Comparison of ENCODE assay signal across 1 cellular context in the genomic region with DNA sequence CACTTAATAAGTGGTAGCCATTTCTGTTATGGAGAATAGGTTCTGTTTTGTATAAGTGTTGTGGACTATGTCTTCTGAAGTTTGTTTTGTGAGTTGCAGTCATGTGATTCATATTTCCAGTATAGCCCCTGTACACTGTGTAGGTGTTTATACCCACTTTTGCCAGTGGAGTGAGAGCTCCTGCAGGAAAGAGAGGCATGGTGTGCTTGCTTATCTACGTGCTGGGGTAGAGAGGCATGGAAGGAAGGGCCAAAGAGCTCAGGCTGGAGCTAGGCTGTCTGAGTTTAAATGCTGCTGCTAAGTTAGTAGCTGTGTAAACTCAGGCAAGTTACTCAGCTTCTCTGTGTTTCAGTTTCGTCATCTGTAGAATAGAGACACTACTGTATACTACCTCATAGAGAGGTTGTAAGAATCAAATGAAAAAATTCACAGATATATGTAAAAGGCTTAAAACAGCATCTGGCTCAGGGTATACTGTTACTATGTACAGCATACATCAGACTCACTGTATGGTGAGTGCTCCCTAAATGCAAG.
TF ChIP-seq lines count a peak whose summit lies in the region.

No MANE protein-coding gene starts in this region.

TF ChIP-seq in SK-N-SH, 30 proteins besides CTCF, POLR2A, EP300 and RAD21 (continued from another document):
- TF ChIP-seq, protein P1, sequence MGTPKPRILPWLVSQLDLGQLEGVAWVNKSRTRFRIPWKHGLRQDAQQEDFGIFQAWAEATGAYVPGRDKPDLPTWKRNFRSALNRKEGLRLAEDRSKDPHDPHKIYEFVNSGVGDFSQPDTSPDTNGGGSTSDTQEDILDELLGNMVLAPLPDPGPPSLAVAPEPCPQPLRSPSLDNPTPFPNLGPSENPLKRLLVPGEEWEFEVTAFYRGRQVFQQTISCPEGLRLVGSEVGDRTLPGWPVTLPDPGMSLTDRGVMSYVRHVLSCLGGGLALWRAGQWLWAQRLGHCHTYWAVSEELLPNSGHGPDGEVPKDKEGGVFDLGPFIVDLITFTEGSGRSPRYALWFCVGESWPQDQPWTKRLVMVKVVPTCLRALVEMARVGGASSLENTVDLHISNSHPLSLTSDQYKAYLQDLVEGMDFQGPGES (IDR thresholded peaks at IDR 0.05; ENCODE audit: low read depth, low read length), result no peak
- TF ChIP-seq, protein P2, sequence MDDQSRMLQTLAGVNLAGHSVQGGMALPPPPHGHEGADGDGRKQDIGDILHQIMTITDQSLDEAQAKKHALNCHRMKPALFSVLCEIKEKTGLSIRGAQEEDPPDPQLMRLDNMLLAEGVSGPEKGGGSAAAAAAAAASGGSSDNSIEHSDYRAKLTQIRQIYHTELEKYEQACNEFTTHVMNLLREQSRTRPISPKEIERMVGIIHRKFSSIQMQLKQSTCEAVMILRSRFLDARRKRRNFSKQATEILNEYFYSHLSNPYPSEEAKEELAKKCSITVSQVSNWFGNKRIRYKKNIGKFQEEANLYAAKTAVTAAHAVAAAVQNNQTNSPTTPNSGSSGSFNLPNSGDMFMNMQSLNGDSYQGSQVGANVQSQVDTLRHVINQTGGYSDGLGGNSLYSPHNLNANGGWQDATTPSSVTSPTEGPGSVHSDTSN (IDR thresholded peaks at IDR 0.05), result no peak
- no peak for TF ChIP-seq EZH2phosphoT487 (IDR thresholded peaks at IDR 0.05; ENCODE audit: borderline replicate concordance, low read depth)
- TF ChIP-seq TAF1 (IDR thresholded peaks at IDR 0.05; ENCODE audit: borderline replicate concordance, low read depth, low read length), result no peak
- TF ChIP-seq RXRA (IDR thresholded peaks at IDR 0.05; ENCODE audit: borderline replicate concordance, low read depth), result no peak
